Comparison of ENCODE assay signal across 13 cellular contexts in genomic region chr4:53943345-53944085, GRCh38.
DNase-seq lines count a peak whose midpoint lies in the region; TF ChIP-seq lines count a peak whose summit lies in the region.
"Had no signal": no experiment of that assay in that cellular context is flagged by ENCODE, and none has a peak within 500 bp of the region (broad histone marks: within the 10 kb centered on the region; RNA-seq: fewer than 3 reads in every experiment).

No MANE protein-coding gene starts in this region.

- no peak overlapping the region for H3K9ac ChIP-seq in smooth muscle cell (ENCODE audit: low read depth)

- H3K4me2 ChIP-seq in PC-9 (peak overlapping the region; percentile 26; the same call in 1 of the 2 replicates), smooth muscle cell (peak overlapping the region; percentile 34)

- H3K4me3 ChIP-seq in PC-9 (no peak overlapping the region), smooth muscle cell (no peak overlapping the region), dorsolateral prefrontal cortex (no peak overlapping the region)
- H3K4me3 ChIP-seq: GM12878, SJCRH30 had no signal

- CTCF ChIA-PET in PC-9 (lab: Charles Lee) = no interaction called here

- WGBS in smooth muscle cell (ENCODE audit: low lambda C conversion rate) = 72% methylated on average over 2 of the region's 2 CpGs

- H3K4me1 ChIP-seq in PC-9 (replicated peaks; ENCODE audit: insufficient read depth) (peaks cover 15% of the 10 kb centered on the region), smooth muscle cell (ENCODE audit: low read depth) (no peaks in the 10 kb centered on the region)

- H3K9me3 ChIP-seq in PC-9 (ENCODE audit: insufficient read depth, low read depth) (peaks cover 3% of the 10 kb centered on the region; the same call in 1 of the 2 replicates), smooth muscle cell (replicated peaks; ENCODE audit: low read depth) (no peaks in the 10 kb centered on the region)

- DNase-seq in NCI-H2029 (lab: John Stamatoyannopoulos, UW) = peak; percentile 5
- DNase-seq in NCI-H2029 treated with DMSO at 0.1 percent for 48 hours (lab: John Stamatoyannopoulos, UW) = no peak
- DNase-seq in PC-9 = peak in 1 of 2 experiments; percentile 91
- DNase-seq in fibroblast of gingiva (ENCODE audit: low read depth) = peak; percentile 14
- DNase-seq in smooth muscle cell (lab: John Stamatoyannopoulos, UW; ENCODE audit: unreplicated experiment) = no peak
- no peak for DNase-seq in stimulated activated CD4-positive, alpha-beta T cell treated with anti-CD3 and anti-CD28 coated beads, Interleukin-4, amount 100 ng/mL, for 24 hours
- no peak for DNase-seq in stimulated activated naive CD4-positive, alpha-beta T cell treated with Interleukin-2 at 50 U/mL for 16 hours (lab: John Stamatoyannopoulos, UW)
- DNase-seq in dorsolateral prefrontal cortex = no peak
- DNase-seq: activated CD4-positive, alpha-beta T cell treated with anti-CD3 and anti-CD28 coated beads, Interleukin-2, amount 50 U/mL, for 4 hours; aorta; hypothalamus had no signal

- H3K79me2 ChIP-seq in PC-9 (ENCODE audit: low read depth) = no peaks in the 10 kb centered on the region
- no peaks in the 10 kb centered on the region for H3K79me2 ChIP-seq in smooth muscle cell (ENCODE audit: low read depth)

- peaks cover 13% of the 10 kb centered on the region; the same call in 1 of the 2 replicates for H3F3A ChIP-seq in PC-9 (ENCODE audit: insufficient read depth, low read depth)
- no peaks in the 10 kb centered on the region for H3F3A ChIP-seq in smooth muscle cell (ENCODE audit: low read depth)

- H3K27ac ChIP-seq in PC-9 (no peak overlapping the region; the same call in 1 of the 2 replicates), smooth muscle cell (ENCODE audit: low read depth) (peak overlapping the region; percentile 25), dorsolateral prefrontal cortex (no peak overlapping the region)
- H3K27ac ChIP-seq: SJCRH30 had no signal

- no TSS peak for BruUV-seq in PC-9 (replicated peaks; lab: Mats Ljungman, UMichigan)

- H4K20me1 ChIP-seq in PC-9 (ENCODE audit: insufficient read depth) = no peaks in the 10 kb centered on the region
- no peaks in the 10 kb centered on the region for H4K20me1 ChIP-seq in smooth muscle cell (ENCODE audit: low read depth)

- no peaks in the 10 kb centered on the region for H3K9me2 ChIP-seq in PC-9 (ENCODE audit: insufficient read depth)

- TF ChIP-seq CTCF in PC-9 (conservative IDR thresholded peaks at IDR 0.05) (no peak), smooth muscle cell (IDR thresholded peaks at IDR 0.05; ENCODE audit: borderline replicate concordance, insufficient read depth, poor library complexity, severe bottlenecking) (no peak), dorsolateral prefrontal cortex (IDR thresholded peaks at IDR 0.05 in 54 of 56, conservative IDR thresholded peaks at IDR 0.05 in 2 of 56; ENCODE audit: low read depth in 1 of 56, partially characterized antibody in 56 of 56) (no peak)

- no peaks in the 10 kb centered on the region for H3K36me3 ChIP-seq in PC-9 (ENCODE audit: low read depth)
- no peaks in the 10 kb centered on the region for H3K36me3 ChIP-seq in smooth muscle cell (ENCODE audit: low read depth)
- H3K36me3 ChIP-seq: SJCRH30 had no signal

- H3K27me3 ChIP-seq in PC-9 (ENCODE audit: insufficient read depth, low read depth) (no peaks in the 10 kb centered on the region), smooth muscle cell (ENCODE audit: low read depth) (no peaks in the 10 kb centered on the region), dorsolateral prefrontal cortex (peaks cover 0 to 4% (median 0%) of the 10 kb centered on the region in 45 donors)
- H3K27me3 ChIP-seq: SJCRH30 had no signal

- POLR2A ChIA-PET in PC-9 (lab: Charles Lee; ENCODE audit: unreplicated experiment) = no interaction called here

- intact Hi-C loops in PC-9 (cut with micrococcal nuclease; ENCODE audit: unreplicated experiment) (no loop called here), dorsolateral prefrontal cortex (cut with DNase I) (no loop called here)

- no peak overlapping the region for H2AFZ ChIP-seq in PC-9
- no peak overlapping the region for H2AFZ ChIP-seq in smooth muscle cell (ENCODE audit: low read depth)

Comparison
In these comparisons a context has a peak if more than half of its experiments do, and no peak if none do; other contexts are left out.
1. DNase-seq: peak in NCI-H2029 (single experiment) and fibroblast of gingiva (single experiment); none in NCI-H2029 treated with DMSO at 0.1 percent for 48 hours (single experiment), smooth muscle cell (single experiment), stimulated activated CD4-positive, alpha-beta T cell treated with anti-CD3 and anti-CD28 coated beads, Interleukin-4, amount 100 ng/mL, for 24 hours (single experiment), stimulated activated naive CD4-positive, alpha-beta T cell treated with Interleukin-2 at 50 U/mL for 16 hours (single experiment) and dorsolateral prefrontal cortex (0 of 10).